In genomic region chr17:38697061-38697820, GRCh38 we compare ENCODE assay signal across 1 cellular context.
TF ChIP-seq lines count a peak whose summit lies in the region.

No MANE protein-coding gene starts in this region.

TF ChIP-seq in GM12878, 131 proteins besides CTCF, POLR2A, EP300 and RAD21:
- no peak for TF ChIP-seq SPI1 (IDR thresholded peaks at IDR 0.05; ENCODE audit: borderline replicate concordance, insufficient read depth, low read depth, low read length)
- peak; percentile 53; the same call in 1 of the 2 replicates for TF ChIP-seq ZNF24 (IDR thresholded peaks at IDR 0.05)
